9 cellular contexts compared by ENCODE assay signal in the genomic region with DNA sequence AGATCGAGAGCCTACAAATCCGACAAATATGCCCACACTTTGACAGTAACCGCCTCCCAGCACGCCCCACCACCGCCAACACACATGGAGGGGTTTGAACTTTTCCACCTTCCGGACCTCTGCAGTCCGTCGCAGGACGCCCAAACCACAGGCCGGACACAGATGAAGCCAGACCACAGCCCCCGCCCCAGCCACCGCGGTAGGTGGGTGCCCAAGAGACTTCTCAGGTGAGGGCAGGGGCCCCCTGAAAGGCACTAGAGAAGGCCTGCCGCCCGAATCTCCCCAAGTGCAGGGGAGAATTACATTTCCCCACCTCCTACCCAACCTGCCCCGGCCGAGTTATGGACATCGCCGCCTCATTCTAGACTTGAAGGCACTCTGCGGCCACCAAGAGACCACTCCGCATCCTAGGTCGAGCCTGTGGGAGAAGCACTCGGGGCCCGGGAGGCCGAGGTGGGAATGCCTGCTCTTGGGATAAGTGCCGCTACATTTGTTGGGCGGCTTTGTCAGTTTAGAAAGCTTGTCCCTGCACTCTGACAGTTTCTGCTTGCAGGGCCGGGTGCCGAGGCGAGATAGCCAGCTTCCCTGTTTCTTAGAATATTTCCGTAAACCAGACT. TPM values are rescaled to one million over a fixed set of nuclear protein-coding genes. Genes with fewer than 3 reads are reported as not detected.
A peak's percentile ranks its signal among the peaks of the same experiment; 100 is the strongest.
DNase-seq lines count a peak whose midpoint lies in the region; ATAC-seq and TF ChIP-seq lines count a peak whose summit lies in the region.
"Had no signal": no experiment of that assay in that cellular context is flagged by ENCODE, and none has a peak within 500 bp of the region (broad histone marks: within the 10 kb centered on the region; RNA-seq: fewer than 3 reads in every experiment).

No MANE protein-coding gene starts in this region.

- TF ChIP-seq POLR2A in gastroesophageal sphincter (IDR thresholded peaks at IDR 0.05), result no peak

- H3K4me3 ChIP-seq in GM12865 (ENCODE audit: low read depth, low read length), result peak overlapping the region; percentile 52
- peak overlapping the region in 1 of 2 donors; percentile 55 for H3K4me3 ChIP-seq in gastroesophageal sphincter

- H3K4me1 ChIP-seq in gastroesophageal sphincter, result peaks cover 0 to 55% (median 8%) of the 10 kb centered on the region in 3 donors

- CTCF ChIA-PET in T-cell (lab: Charles Lee), result interaction anchor here (0.6 to 1.1 kb wide), 4 partner anchors 8 to 88 kb away, joined by 3 to 5 read pairs (median 3); no protein-coding TSS in a partner anchor
- CTCF ChIA-PET in GM10248 (lab: Yijun Ruan, JAX), result interaction anchor here (1.3 to 3.7 kb wide), 2 partner anchors 14 to 482 kb away, joined by 4 to 13 read pairs; no protein-coding TSS in a partner anchor

- no peaks in the 10 kb centered on the region for H3K36me3 Mint-ChIP-seq in T-cell

- H3K4me3 Mint-ChIP-seq in T-cell, result peak overlapping the region; percentile 70 to 79 (median 71)

- peaks cover 0 to 8% of the 10 kb centered on the region in 2 donors for H3K36me3 ChIP-seq in gastroesophageal sphincter

- TF ChIP-seq CTCF in GM12865 (IDR thresholded peaks at IDR 0.05; ENCODE audit: insufficient read depth, low read depth, low read length, missing control alignments) (no peak), gastroesophageal sphincter (IDR thresholded peaks at IDR 0.05) (no peak), GM10248 (IDR thresholded peaks at IDR 0.05; ENCODE audit: control extremely low read depth, extremely low read depth, low read depth, missing control alignments) (no peak)

- WGBS in gastroesophageal sphincter (ENCODE audit: low coverage in 1 of 2), 2 donors, result 47 to 71% methylated on average over 8 to 11 of the region's 31 CpGs

- H3K27me3 Mint-ChIP-seq in T-cell, result peaks cover 86 to 91% of the 10 kb centered on the region in 2 donors

- H3K27ac ChIP-seq in gastroesophageal sphincter, result peak overlapping the region in 3 of 4 donors; percentile 84 to 94 (median 88)

- no peak for TF ChIP-seq EP300 in gastroesophageal sphincter (IDR thresholded peaks at IDR 0.05)

- H3K4me1 Mint-ChIP-seq in T-cell, result peaks cover 32 to 39% (median 37%) of the 10 kb centered on the region in 3 donors

- H3K9me3 Mint-ChIP-seq in T-cell, result no peaks in the 10 kb centered on the region

- H3K27ac Mint-ChIP-seq in T-cell, result peak overlapping the region in 1 of 2 donors; percentile 4

- intact Hi-C loops in posterior vena cava (cut with DNase I), result no loop called here

- POLR2A ChIA-PET in T-cell (lab: Charles Lee) (no interaction called here), GM10248 (lab: Yijun Ruan, JAX) (no interaction called here)

- ATAC-seq in T-cell (replicated peaks in 1 of 4) (no peak), gastroesophageal sphincter (no peak), GM19035 (IDR thresholded peaks at IDR 0.05; ENCODE audit: unreplicated experiment) (no peak), GM21576 (IDR thresholded peaks at IDR 0.05; ENCODE audit: unreplicated experiment) (no peak)

- peaks cover 48% of the 10 kb centered on the region for H3K27me3 ChIP-seq in gastroesophageal sphincter

- no peak for DNase-seq in GM12865 (ENCODE audit: low read depth)
- no peak for DNase-seq in T-cell
- DNase-seq in posterior vena cava (ENCODE audit: low spot score), result peak; percentile 80
- no peak for DNase-seq in GM10248 (ENCODE audit: extremely low spot score)
- DNase-seq in activated CD8-positive, alpha-beta memory T cell treated with anti-CD3 and anti-CD28 coated beads for 24 hours, result no peak
- DNase-seq: NCI-H2081 had no signal

- no peaks in the 10 kb centered on the region for H3K9me3 ChIP-seq in gastroesophageal sphincter

RNA-seq across cellular contexts. Expression of gene HAND2, which starts 21.5 kb away (rescaled TPM):
- not detected for total RNA-seq in T-cell
- total RNA-seq in gastroesophageal sphincter, result 100 to 1,000 TPM in 3 of 4 donors, 10 to 100 TPM in 1; 73.0 to 138 (median 128) TPM
- 1 to 10 TPM; 1.1 to 3.5 TPM for total RNA-seq in posterior vena cava

Comparison
In these comparisons a context has a peak if more than half of its experiments do, and no peak if none do; other contexts are left out.
1. RNA of gene HAND2, which starts 21.5 kb away (total RNA-seq): 73.0 to 138 TPM in gastroesophageal sphincter; 1.1 to 3.5 TPM in posterior vena cava and not detected in T-cell; every median in the first group is over 10 times any median in the second.